In the genomic region with DNA sequence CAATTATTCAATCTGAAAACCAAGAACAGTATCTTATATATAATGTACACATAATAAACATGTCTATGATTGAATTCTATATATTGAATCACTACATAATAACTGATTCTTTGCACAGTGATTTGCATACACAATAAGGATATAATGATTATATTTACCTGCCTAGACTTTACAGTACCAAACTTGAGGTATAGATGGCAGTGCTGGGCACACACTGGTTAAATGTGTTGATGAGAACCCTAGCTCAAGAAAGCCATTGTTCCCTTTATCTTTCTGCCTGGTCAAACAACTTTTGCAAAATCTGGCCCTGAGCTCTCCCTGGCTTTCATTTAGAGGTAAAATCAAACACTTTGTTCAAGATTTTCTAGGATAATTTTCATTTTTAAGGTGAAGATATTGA, we compare ENCODE assay signal across 9 cellular contexts.
DNase-seq lines count a peak whose midpoint lies in the region; ATAC-seq and TF ChIP-seq lines count a peak whose summit lies in the region.
"Had no signal": no experiment of that assay in that cellular context is flagged by ENCODE, and none has a peak within 500 bp of the region (broad histone marks: within the 10 kb centered on the region; RNA-seq: fewer than 3 reads in every experiment).

No MANE protein-coding gene starts in this region.

- H3K4me3 ChIP-seq in fibroblast of the aortic adventitia (ENCODE audit: low read depth, low read length) = no peak overlapping the region
- H3K4me3 ChIP-seq: K562 had no signal

- no peak overlapping the region for H3K4me3 Mint-ChIP-seq in stimulated activated memory B cell treated with anti-CD40 and anti-IgM and Interleukin-4, amounts not matched to agents 10 μg/mL and 1 μg/mL and 100 μg/mL, for 72 hours

- no peaks in the 10 kb centered on the region for H3K4me1 Mint-ChIP-seq in stimulated activated memory B cell treated with anti-CD40 and anti-IgM and Interleukin-4, amounts not matched to agents 10 μg/mL and 1 μg/mL and 100 μg/mL, for 72 hours

- no peaks in the 10 kb centered on the region for H3K36me3 Mint-ChIP-seq in stimulated activated memory B cell treated with anti-CD40 and anti-IgM and Interleukin-4, amounts not matched to agents 10 μg/mL and 1 μg/mL and 100 μg/mL, for 72 hours

- H3K9me3 Mint-ChIP-seq in stimulated activated memory B cell treated with anti-CD40 and anti-IgM and Interleukin-4, amounts not matched to agents 10 μg/mL and 1 μg/mL and 100 μg/mL, for 72 hours = no peaks in the 10 kb centered on the region

- no peaks in the 10 kb centered on the region for H3K27me3 Mint-ChIP-seq in stimulated activated memory B cell treated with anti-CD40 and anti-IgM and Interleukin-4, amounts not matched to agents 10 μg/mL and 1 μg/mL and 100 μg/mL, for 72 hours

- TF ChIP-seq CTCF in fibroblast of the aortic adventitia (IDR thresholded peaks at IDR 0.05; ENCODE audit: insufficient read depth, low read length) = peak; percentile 53

- peak; percentile 67 for ATAC-seq in GM21723 (IDR thresholded peaks at IDR 0.05; ENCODE audit: unreplicated experiment)
- no peak for ATAC-seq in stimulated activated memory B cell treated with anti-CD40 and anti-IgM and Interleukin-4, amounts not matched to agents 10 μg/mL and 1 μg/mL and 100 μg/mL, for 72 hours
- ATAC-seq: K562 had no signal

- DNase-seq in Daoy (ENCODE audit: low read depth) = peak; percentile 9
- peak; percentile 50 for DNase-seq in NCI-H1105 treated with DMSO at 0.1 percent for 48 hours (lab: John Stamatoyannopoulos, UW)
- DNase-seq in fibroblast of the aortic adventitia (ENCODE audit: low read depth) = peak; percentile 50
- no peak for DNase-seq in activated effector memory CD4-positive, alpha-beta T cell treated with anti-CD3 and anti-CD28 coated beads, Interleukin-2, amount 50 U/mL, for 16 hours
- no peak for DNase-seq in activated gamma-delta T cell (lab: John Stamatoyannopoulos, UW)
- DNase-seq in CD1c-positive myeloid dendritic cell (ENCODE audit: extremely low spot score) = no peak

- H3K27ac Mint-ChIP-seq in stimulated activated memory B cell treated with anti-CD40 and anti-IgM and Interleukin-4, amounts not matched to agents 10 μg/mL and 1 μg/mL and 100 μg/mL, for 72 hours = no peak overlapping the region

Comparison
In these comparisons a context has a peak if more than half of its experiments do, and no peak if none do; other contexts are left out.
1. DNase-seq: peak in Daoy (single experiment), NCI-H1105 treated with DMSO at 0.1 percent for 48 hours (single experiment) and fibroblast of the aortic adventitia (single experiment); none in activated effector memory CD4-positive, alpha-beta T cell treated with anti-CD3 and anti-CD28 coated beads, Interleukin-2, amount 50 U/mL, for 16 hours (single experiment), activated gamma-delta T cell (single experiment) and CD1c-positive myeloid dendritic cell (single experiment).